Comparison of ENCODE assay signal across 9 cellular contexts in the genomic region with DNA sequence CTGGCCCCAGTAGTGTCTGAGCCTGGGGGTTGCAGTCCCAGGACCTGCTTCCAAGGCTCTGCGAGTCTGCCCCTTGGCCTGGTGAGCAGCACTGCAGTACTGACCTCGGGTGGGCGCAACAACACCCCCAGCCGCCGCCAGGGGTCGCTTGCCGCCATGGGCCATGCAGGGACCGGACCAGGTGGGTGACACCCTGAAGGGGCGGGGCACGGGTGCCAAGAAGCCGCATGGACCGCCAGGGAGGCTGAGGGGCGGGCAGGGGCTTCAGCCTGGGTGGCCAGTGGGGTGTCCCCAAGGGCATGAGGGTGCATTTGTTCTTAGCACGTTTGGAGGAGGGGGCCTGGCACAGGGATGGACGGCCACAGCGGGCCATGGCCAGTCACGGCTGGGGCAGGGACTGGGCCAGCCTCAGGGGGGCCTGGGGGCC. TPM values are rescaled to one million over a fixed set of nuclear protein-coding genes. Genes with fewer than 3 reads are reported as not detected.
DNase-seq lines count a peak whose midpoint lies in the region; ATAC-seq and TF ChIP-seq lines count a peak whose summit lies in the region.
"Had no signal": no experiment of that assay in that cellular context is flagged by ENCODE, and none has a peak within 500 bp of the region (broad histone marks: within the 10 kb centered on the region; RNA-seq: fewer than 3 reads in every experiment).

No MANE protein-coding gene starts in this region.

- TF ChIP-seq POLR2A in gastroesophageal sphincter (IDR thresholded peaks at IDR 0.05) (no peak), vagina (IDR thresholded peaks at IDR 0.05) (no peak)

- intact Hi-C loops in vagina (cut with DNase I), result loop anchor here (5.0 kb wide), 1 partner anchor 61 kb away; no protein-coding TSS in a partner anchor

- peak; percentile 84 for TF ChIP-seq CTCF in GM12865 (IDR thresholded peaks at IDR 0.05; ENCODE audit: insufficient read depth, low read depth, low read length, missing control alignments)
- peak in 3 of 4 experiments; percentile 57 to 85 (median 80) for TF ChIP-seq CTCF in gastroesophageal sphincter (IDR thresholded peaks at IDR 0.05)
- peak; percentile 97 for TF ChIP-seq CTCF in progenitor cell of endocrine pancreas (IDR thresholded peaks at IDR 0.05; ENCODE audit: unreplicated experiment)
- TF ChIP-seq CTCF in vagina (IDR thresholded peaks at IDR 0.05), result peak in 2 of 3 experiments; percentile 48 to 60

- no peak overlapping the region for H3K4me3 ChIP-seq in GM12865 (ENCODE audit: low read depth, low read length)
- no peak overlapping the region for H3K4me3 ChIP-seq in gastroesophageal sphincter
- no peak overlapping the region for H3K4me3 ChIP-seq in vagina

- H3K27me3 ChIP-seq in gastroesophageal sphincter (peaks cover 44% of the 10 kb centered on the region), vagina (no peaks in the 10 kb centered on the region)

- H3K27ac ChIP-seq in gastroesophageal sphincter (no peak overlapping the region), vagina (no peak overlapping the region)

- no peak overlapping the region for H3K27ac Mint-ChIP-seq in activated T-helper 17 cell treated with anti-CD3 and anti-CD28 coated beads, Interleukin-2, amount 50 U/mL, for 72 hours
- H3K27ac Mint-ChIP-seq in progenitor cell of endocrine pancreas, result no peak overlapping the region
- H3K27ac Mint-ChIP-seq: dendritic cell treated with granulocyte-macrophage colony-stimulating factor and Interleukin-4, amounts not matched to agents 40 ng/mL and 50 ng/mL, for 4 days had no signal

- DNase-seq in GM12865 (ENCODE audit: low read depth), result peak; percentile 88
- DNase-seq in HK-2 (ENCODE audit: unreplicated experiment), result peak; percentile 60
- peak; percentile 74 for DNase-seq in RKO (ENCODE audit: low spot score)
- peak; percentile 98 for DNase-seq in progenitor cell of endocrine pancreas (ENCODE audit: low spot score, unreplicated experiment)
- no peak for DNase-seq in vagina (ENCODE audit: extremely low spot score in 2 of 2)
- no peak for DNase-seq in superior temporal gyrus (ENCODE audit: extremely low spot score)

- H3K4me3 Mint-ChIP-seq in activated T-helper 17 cell treated with anti-CD3 and anti-CD28 coated beads, Interleukin-2, amount 50 U/mL, for 72 hours, result no peak overlapping the region
- H3K4me3 Mint-ChIP-seq in progenitor cell of endocrine pancreas (ENCODE audit: low read depth), result no peak overlapping the region
- H3K4me3 Mint-ChIP-seq: dendritic cell treated with granulocyte-macrophage colony-stimulating factor and Interleukin-4, amounts not matched to agents 40 ng/mL and 50 ng/mL, for 4 days had no signal

- no peak for TF ChIP-seq EP300 in gastroesophageal sphincter (IDR thresholded peaks at IDR 0.05)

- no peaks in the 10 kb centered on the region for H3K9me3 Mint-ChIP-seq in activated T-helper 17 cell treated with anti-CD3 and anti-CD28 coated beads, Interleukin-2, amount 50 U/mL, for 72 hours
- no peaks in the 10 kb centered on the region for H3K9me3 Mint-ChIP-seq in progenitor cell of endocrine pancreas (ENCODE audit: low read depth)
- H3K9me3 Mint-ChIP-seq: dendritic cell treated with granulocyte-macrophage colony-stimulating factor and Interleukin-4, amounts not matched to agents 40 ng/mL and 50 ng/mL, for 4 days had no signal

- H3K27me3 Mint-ChIP-seq in activated T-helper 17 cell treated with anti-CD3 and anti-CD28 coated beads, Interleukin-2, amount 50 U/mL, for 72 hours, result no peaks in the 10 kb centered on the region
- no peaks in the 10 kb centered on the region for H3K27me3 Mint-ChIP-seq in progenitor cell of endocrine pancreas

- H3K36me3 ChIP-seq in gastroesophageal sphincter, result peaks cover 0 to 29% of the 10 kb centered on the region in 2 donors
- no peaks in the 10 kb centered on the region for H3K36me3 ChIP-seq in vagina

- no CpG with 5 or more reads among the region's 17 CpGs for WGBS in gastroesophageal sphincter (ENCODE audit: low coverage in 1 of 2), 2 donors

- peaks cover 0 to 7% (median 0%) of the 10 kb centered on the region in 3 donors for H3K9me3 ChIP-seq in gastroesophageal sphincter
- no peaks in the 10 kb centered on the region for H3K9me3 ChIP-seq in vagina

- peaks cover 0 to 11% (median 4%) of the 10 kb centered on the region in 3 donors for H3K4me1 ChIP-seq in gastroesophageal sphincter
- H3K4me1 ChIP-seq in vagina, result peaks cover 14% of the 10 kb centered on the region

- ATAC-seq in activated T-helper 17 cell treated with anti-CD3 and anti-CD28 coated beads, Interleukin-2, amount 50 U/mL, for 72 hours (replicated peaks), result peak; percentile 74
- peak; percentile 69 for ATAC-seq in gastroesophageal sphincter

- peaks cover 41% of the 10 kb centered on the region for H3K36me3 Mint-ChIP-seq in activated T-helper 17 cell treated with anti-CD3 and anti-CD28 coated beads, Interleukin-2, amount 50 U/mL, for 72 hours (ENCODE audit: low read depth)
- peaks cover 3% of the 10 kb centered on the region for H3K36me3 Mint-ChIP-seq in progenitor cell of endocrine pancreas (ENCODE audit: insufficient read depth)

- no peaks in the 10 kb centered on the region for H3K4me1 Mint-ChIP-seq in activated T-helper 17 cell treated with anti-CD3 and anti-CD28 coated beads, Interleukin-2, amount 50 U/mL, for 72 hours
- no peaks in the 10 kb centered on the region for H3K4me1 Mint-ChIP-seq in progenitor cell of endocrine pancreas (ENCODE audit: low read depth)

RNA-seq across cellular contexts. Expression of a gene that starts 25.0 kb away (rescaled TPM):
- 100 to 1,000 TPM; 151 to 204 TPM for total RNA-seq in activated T-helper 17 cell treated with anti-CD3 and anti-CD28 coated beads, Interleukin-2, amount 50 U/mL, for 72 hours
- 1 to 10 TPM; 6.0 to 8.2 (median 7.1) TPM for total RNA-seq in gastroesophageal sphincter
- 56.2 and 58.3 TPM in 2 replicates for total RNA-seq in progenitor cell of endocrine pancreas
- 16.0 TPM for total RNA-seq in vagina

RNA-seq across cellular contexts. Expression of a gene that starts 25.2 kb away (rescaled TPM):
- total RNA-seq in activated T-helper 17 cell treated with anti-CD3 and anti-CD28 coated beads, Interleukin-2, amount 50 U/mL, for 72 hours, result 10 to 100 TPM; 15.7 to 16.0 TPM
- total RNA-seq in gastroesophageal sphincter (10 to 100 TPM; 46.6 to 94.2 (median 64.6) TPM), progenitor cell of endocrine pancreas (29.9 and 30.0 TPM in 2 replicates), vagina (50.6 TPM)

RNA-seq across cellular contexts. Expression of a gene that starts 34.2 kb away (rescaled TPM):
- 100 to 1,000 TPM in 1 of 2 donors, 10 to 100 TPM in 1; 68.2 to 132 TPM for total RNA-seq in activated T-helper 17 cell treated with anti-CD3 and anti-CD28 coated beads, Interleukin-2, amount 50 U/mL, for 72 hours
- total RNA-seq in gastroesophageal sphincter (10 to 100 TPM; 34.1 to 54.0 (median 38.6) TPM), progenitor cell of endocrine pancreas (54.3 and 56.5 TPM in 2 replicates), vagina (49.6 TPM)

RNA-seq across cellular contexts. Expression of a gene that starts 46.8 kb away (rescaled TPM):
- under 1 TPM in 1 of 2 donors, not detected in 1; 0.05 TPM for total RNA-seq in activated T-helper 17 cell treated with anti-CD3 and anti-CD28 coated beads, Interleukin-2, amount 50 U/mL, for 72 hours
- total RNA-seq in gastroesophageal sphincter, result 10 to 100 TPM in 1 of 4 donors, 1 to 10 TPM in 3; 1.4 to 17.7 (median 1.8) TPM
- 169 and 185 TPM in 2 replicates for total RNA-seq in progenitor cell of endocrine pancreas
- 96.5 TPM for total RNA-seq in vagina

Comparison
In these comparisons a context has a peak if more than half of its experiments do, and no peak if none do; other contexts are left out.
1. DNase-seq: peak in GM12865 (single experiment), HK-2 (single experiment), RKO (single experiment) and progenitor cell of endocrine pancreas (single experiment); none in vagina (0 of 2) and superior temporal gyrus (single experiment).
2. Peak in every context shown above with its lines, with median percentiles within 50 percentile points of each other: CTCF ChIP-seq.